29 cellular contexts compared by ENCODE assay signal in genomic region chr13:25679154-25679553, GRCh38.
"Had no signal": no experiment of that assay in that cellular context is flagged by ENCODE, and none has a peak within 500 bp of the region (broad histone marks: within the 10 kb centered on the region; RNA-seq: fewer than 3 reads in every experiment).

No MANE protein-coding gene starts in this region.

- H3K4me3 Mint-ChIP-seq: effector memory CD8-positive, alpha-beta T cell; mesothelial cell of epicardium; naive thymus-derived CD4-positive, alpha-beta T cell; nephron; neural progenitor cell; stimulated activated memory B cell treated with anti-CD40 and anti-IgM and Interleukin-4, amounts not matched to agents 10 μg/mL and 1 μg/mL and 100 μg/mL, for 72 hours had no signal

- H3K36me3 ChIP-seq: esophagus squamous epithelium, heart right ventricle, left lung, neural progenitor cell, sigmoid colon, spleen, thoracic aorta, tibial nerve, upper lobe of left lung had no signal

- H3K27me3 Mint-ChIP-seq: stimulated activated memory B cell treated with anti-CD40 and anti-IgM and Interleukin-4, amounts not matched to agents 10 μg/mL and 1 μg/mL and 100 μg/mL, for 72 hours had no signal

- ATAC-seq: effector memory CD8-positive, alpha-beta T cell; left cardiac atrium; left lung; naive thymus-derived CD4-positive, alpha-beta T cell; stimulated activated memory B cell treated with anti-CD40 and anti-IgM and Interleukin-4, amounts not matched to agents 10 μg/mL and 1 μg/mL and 100 μg/mL, for 72 hours; stimulated activated naive CD8-positive, alpha-beta T cell treated with anti-CD3 and anti-CD28 coated beads, Interleukin-15, Interleukin-2, amounts not matched to agents 100 U/mL and 50 U/mL, for 24 hours had no signal

- DNase-seq: cortex of kidney; effector memory CD8-positive, alpha-beta T cell; erythroblast; esophagus squamous epithelium; foreskin melanocyte; glutamatergic neuron; heart right ventricle; hippocampal formation; left cardiac atrium; left lung; mesenchymal stem cell; mucosa of descending colon; naive thymus-derived CD4-positive, alpha-beta T cell; right cardiac atrium; sigmoid colon; spleen; stimulated activated CD4-positive, alpha-beta T cell treated with anti-CD3 and anti-CD28 coated beads, Interleukin-4, amount 100 ng/mL, for 4 hours; stimulated activated naive CD8-positive, alpha-beta T cell treated with anti-CD3 and anti-CD28 coated beads, Interleukin-15, Interleukin-2, amounts not matched to agents 100 U/mL and 50 U/mL, for 24 hours; substantia nigra; upper lobe of left lung had no signal

- H3K4me3 ChIP-seq: esophagus squamous epithelium, heart right ventricle, left lung, mucosa of descending colon, neural progenitor cell, sigmoid colon, skin epidermis, spleen, thoracic aorta, tibial nerve, upper lobe of left lung had no signal

- H3K27me3 ChIP-seq: esophagus squamous epithelium, left lung, neural progenitor cell, sigmoid colon, tibial nerve, upper lobe of left lung had no signal

- H3K9me3 Mint-ChIP-seq: effector memory CD8-positive, alpha-beta T cell; neural progenitor cell; stimulated activated memory B cell treated with anti-CD40 and anti-IgM and Interleukin-4, amounts not matched to agents 10 μg/mL and 1 μg/mL and 100 μg/mL, for 72 hours had no signal

- H3K4me1 Mint-ChIP-seq: naive thymus-derived CD4-positive, alpha-beta T cell; stimulated activated memory B cell treated with anti-CD40 and anti-IgM and Interleukin-4, amounts not matched to agents 10 μg/mL and 1 μg/mL and 100 μg/mL, for 72 hours had no signal

- H3K4me1 ChIP-seq: esophagus squamous epithelium, heart right ventricle, left lung, parathyroid adenoma, sigmoid colon, spleen, tibial nerve, upper lobe of left lung had no signal

- H3K36me3 Mint-ChIP-seq: naive thymus-derived CD4-positive, alpha-beta T cell; neural progenitor cell; stimulated activated memory B cell treated with anti-CD40 and anti-IgM and Interleukin-4, amounts not matched to agents 10 μg/mL and 1 μg/mL and 100 μg/mL, for 72 hours had no signal

- H3K27ac Mint-ChIP-seq: effector memory CD8-positive, alpha-beta T cell; mesothelial cell of epicardium; naive thymus-derived CD4-positive, alpha-beta T cell; nephron; neural progenitor cell; progenitor cell of endocrine pancreas; stimulated activated memory B cell treated with anti-CD40 and anti-IgM and Interleukin-4, amounts not matched to agents 10 μg/mL and 1 μg/mL and 100 μg/mL, for 72 hours had no signal

- H3K9me3 ChIP-seq: esophagus squamous epithelium, heart right ventricle, left lung, mucosa of descending colon, sigmoid colon, spleen, thoracic aorta, tibial nerve, upper lobe of left lung had no signal

- H3K9ac ChIP-seq: neural progenitor cell, parathyroid adenoma had no signal
